In genomic region chr2:3251974-3252373, GRCh38 we compare ENCODE assay signal across 3 cellular contexts.
TF ChIP-seq lines count a peak whose summit lies in the region.

No MANE protein-coding gene starts in this region.

TF ChIP-seq in SK-N-SH, 30 proteins besides CTCF, POLR2A, EP300 and RAD21 (continued from another document):
- peak; percentile 86 for TF ChIP-seq REST (IDR thresholded peaks at IDR 0.05; ENCODE audit: low read depth, low read length)

TF ChIP-seq in SK-N-SH treated with all-trans-retinoic acid at 6 μM for 48 hours, 23 proteins besides CTCF, POLR2A, EP300 and RAD21:
- TF ChIP-seq, protein P1, sequence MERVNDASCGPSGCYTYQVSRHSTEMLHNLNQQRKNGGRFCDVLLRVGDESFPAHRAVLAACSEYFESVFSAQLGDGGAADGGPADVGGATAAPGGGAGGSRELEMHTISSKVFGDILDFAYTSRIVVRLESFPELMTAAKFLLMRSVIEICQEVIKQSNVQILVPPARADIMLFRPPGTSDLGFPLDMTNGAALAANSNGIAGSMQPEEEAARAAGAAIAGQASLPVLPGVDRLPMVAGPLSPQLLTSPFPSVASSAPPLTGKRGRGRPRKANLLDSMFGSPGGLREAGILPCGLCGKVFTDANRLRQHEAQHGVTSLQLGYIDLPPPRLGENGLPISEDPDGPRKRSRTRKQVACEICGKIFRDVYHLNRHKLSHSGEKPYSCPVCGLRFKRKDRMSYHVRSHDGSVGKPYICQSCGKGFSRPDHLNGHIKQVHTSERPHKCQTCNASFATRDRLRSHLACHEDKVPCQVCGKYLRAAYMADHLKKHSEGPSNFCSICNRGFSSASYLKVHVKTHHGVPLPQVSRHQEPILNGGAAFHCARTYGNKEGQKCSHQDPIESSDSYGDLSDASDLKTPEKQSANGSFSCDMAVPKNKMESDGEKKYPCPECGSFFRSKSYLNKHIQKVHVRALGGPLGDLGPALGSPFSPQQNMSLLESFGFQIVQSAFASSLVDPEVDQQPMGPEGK (CRISPR knock-in tag; IDR thresholded peaks at IDR 0.05; ENCODE audit: borderline replicate concordance), result no peak
- TF ChIP-seq TOX (CRISPR knock-in tag; IDR thresholded peaks at IDR 0.05; ENCODE audit: borderline replicate concordance) (no peak), OSR1 (CRISPR knock-in tag; IDR thresholded peaks at IDR 0.05) (no peak), TSHZ2 (CRISPR knock-in tag; IDR thresholded peaks at IDR 0.05) (no peak), GLIS3 (CRISPR knock-in tag; IDR thresholded peaks at IDR 0.05) (no peak), CSDC2 (CRISPR knock-in tag; IDR thresholded peaks at IDR 0.05) (no peak), CREB5 (CRISPR knock-in tag; IDR thresholded peaks at IDR 0.05; ENCODE audit: low read depth) (no peak), TCF4 (CRISPR knock-in tag; IDR thresholded peaks at IDR 0.05; ENCODE audit: borderline replicate concordance) (no peak), SNAI2 (CRISPR knock-in tag; IDR thresholded peaks at IDR 0.05) (no peak), PPARA (CRISPR knock-in tag; IDR thresholded peaks at IDR 0.05; ENCODE audit: borderline replicate concordance) (no peak), ZC3H10 (CRISPR knock-in tag; IDR thresholded peaks at IDR 0.05) (no peak), ZNF565 (CRISPR knock-in tag; conservative IDR thresholded peaks at IDR 0.05; ENCODE audit: low read depth) (no peak), RARB (CRISPR knock-in tag; IDR thresholded peaks at IDR 0.05) (no peak)

TF ChIP-seq in IMR-90, 13 proteins besides CTCF, POLR2A, EP300 and RAD21 (continued from another document):
- TF ChIP-seq, protein P2, sequence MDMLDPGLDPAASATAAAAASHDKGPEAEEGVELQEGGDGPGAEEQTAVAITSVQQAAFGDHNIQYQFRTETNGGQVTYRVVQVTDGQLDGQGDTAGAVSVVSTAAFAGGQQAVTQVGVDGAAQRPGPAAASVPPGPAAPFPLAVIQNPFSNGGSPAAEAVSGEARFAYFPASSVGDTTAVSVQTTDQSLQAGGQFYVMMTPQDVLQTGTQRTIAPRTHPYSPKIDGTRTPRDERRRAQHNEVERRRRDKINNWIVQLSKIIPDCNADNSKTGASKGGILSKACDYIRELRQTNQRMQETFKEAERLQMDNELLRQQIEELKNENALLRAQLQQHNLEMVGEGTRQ (IDR thresholded peaks at IDR 0.05; ENCODE audit: low read depth, low read length), result no peak
- TF ChIP-seq NFE2L2 (IDR thresholded peaks at IDR 0.05; ENCODE audit: low read depth, low read length) (no peak), MXI1 (IDR thresholded peaks at IDR 0.05; ENCODE audit: borderline replicate concordance, low read depth, low read length) (no peak), CEBPB (IDR thresholded peaks at IDR 0.05; ENCODE audit: low read depth, low read length) (no peak), ELK1 (IDR thresholded peaks at IDR 0.05; ENCODE audit: borderline replicate concordance, low read depth, low read length) (no peak), CHD1 (IDR thresholded peaks at IDR 0.05; ENCODE audit: low read depth, low read length) (no peak), MAFK (IDR thresholded peaks at IDR 0.05; ENCODE audit: low read depth, low read length) (no peak), BHLHE40 (IDR thresholded peaks at IDR 0.05; ENCODE audit: low read depth, low read length) (no peak)
TF ChIP-seq in IMR-90: peak in this region for 0.
